3 cellular contexts compared by ENCODE assay signal in the genomic region with DNA sequence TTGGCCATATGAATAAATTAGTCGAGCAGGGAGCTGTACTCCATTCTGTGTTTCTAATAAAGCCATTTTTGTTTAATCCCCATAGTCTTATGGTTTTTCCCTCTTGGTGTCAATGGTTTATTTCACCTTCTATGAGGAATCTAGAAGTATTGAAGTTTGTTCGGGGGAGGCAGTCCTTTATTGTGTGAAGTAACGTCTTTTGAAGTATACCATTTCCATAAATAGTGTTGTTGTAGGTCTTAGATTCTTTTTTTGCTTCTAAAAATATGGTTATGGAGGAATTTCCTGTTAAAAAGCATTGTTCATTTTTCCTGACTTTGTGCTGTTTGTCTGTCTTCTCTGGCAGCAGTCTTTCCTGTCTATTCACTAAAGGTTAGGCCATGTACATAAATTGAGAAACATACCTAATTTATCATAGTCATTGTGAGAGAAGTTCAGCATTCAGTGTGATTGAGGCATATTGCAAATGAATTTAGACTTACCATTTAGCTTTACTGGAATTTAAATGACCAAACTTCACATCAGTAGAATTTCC.
A peak's percentile ranks its signal among the peaks of the same experiment; 100 is the strongest.
TF ChIP-seq lines count a peak whose summit lies in the region.

No MANE protein-coding gene starts in this region.

TF ChIP-seq in liver, 16 proteins besides CTCF, POLR2A, EP300 and RAD21:
- TF ChIP-seq FOXA1 (IDR thresholded peaks at IDR 0.05) (no peak), NR2F2 (IDR thresholded peaks at IDR 0.05) (peak; percentile 15), TAF1 (conservative IDR thresholded peaks at IDR 0.05) (no peak), GABPA (IDR thresholded peaks at IDR 0.05 in 1 of 2, conservative IDR thresholded peaks at IDR 0.05 in 1 of 2) (no peak), HNF4A (conservative IDR thresholded peaks at IDR 0.05) (no peak), JUND (IDR thresholded peaks at IDR 0.05) (no peak)
- TF ChIP-seq, protein P1, sequence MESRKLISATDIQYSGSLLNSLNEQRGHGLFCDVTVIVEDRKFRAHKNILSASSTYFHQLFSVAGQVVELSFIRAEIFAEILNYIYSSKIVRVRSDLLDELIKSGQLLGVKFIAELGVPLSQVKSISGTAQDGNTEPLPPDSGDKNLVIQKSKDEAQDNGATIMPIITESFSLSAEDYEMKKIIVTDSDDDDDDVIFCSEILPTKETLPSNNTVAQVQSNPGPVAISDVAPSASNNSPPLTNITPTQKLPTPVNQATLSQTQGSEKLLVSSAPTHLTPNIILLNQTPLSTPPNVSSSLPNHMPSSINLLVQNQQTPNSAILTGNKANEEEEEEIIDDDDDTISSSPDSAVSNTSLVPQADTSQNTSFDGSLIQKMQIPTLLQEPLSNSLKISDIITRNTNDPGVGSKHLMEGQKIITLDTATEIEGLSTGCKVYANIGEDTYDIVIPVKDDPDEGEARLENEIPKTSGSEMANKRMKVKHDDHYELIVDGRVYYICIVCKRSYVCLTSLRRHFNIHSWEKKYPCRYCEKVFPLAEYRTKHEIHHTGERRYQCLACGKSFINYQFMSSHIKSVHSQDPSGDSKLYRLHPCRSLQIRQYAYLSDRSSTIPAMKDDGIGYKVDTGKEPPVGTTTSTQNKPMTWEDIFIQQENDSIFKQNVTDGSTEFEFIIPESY (IDR thresholded peaks at IDR 0.05), result no peak

TF ChIP-seq in HepG2, 621 proteins besides CTCF, POLR2A, EP300 and RAD21:
- TF ChIP-seq GZF1 (CRISPR knock-in tag; IDR thresholded peaks at IDR 0.05), result no peak
- TF ChIP-seq ZMYM3 (CRISPR knock-in tag; IDR thresholded peaks at IDR 0.05), result no peak
- no peak for TF ChIP-seq ZNF607 (CRISPR knock-in tag; IDR thresholded peaks at IDR 0.05; ENCODE audit: borderline replicate concordance)
- no peak for TF ChIP-seq LCORL (IDR thresholded peaks at IDR 0.05)
- no peak for TF ChIP-seq LCORL (CRISPR knock-in tag; IDR thresholded peaks at IDR 0.05)
- TF ChIP-seq MIXL1 (CRISPR knock-in tag; IDR thresholded peaks at IDR 0.05), result no peak
- TF ChIP-seq ZFY (CRISPR knock-in tag; IDR thresholded peaks at IDR 0.05), result no peak
- TF ChIP-seq RBFOX2 (IDR thresholded peaks at IDR 0.05; ENCODE audit: low read depth, low read length), result no peak
- TF ChIP-seq MEIS2 (CRISPR knock-in tag; IDR thresholded peaks at IDR 0.05), result no peak
- TF ChIP-seq ZNF672 (CRISPR knock-in tag; IDR thresholded peaks at IDR 0.05), result no peak
- no peak for TF ChIP-seq MYC (CRISPR knock-in tag; IDR thresholded peaks at IDR 0.05; ENCODE audit: borderline replicate concordance)

TF ChIP-seq in GM12891, 5 proteins besides CTCF, POLR2A, EP300 and RAD21:
- no peak for TF ChIP-seq SPI1 (IDR thresholded peaks at IDR 0.05; ENCODE audit: low read depth, low read length)
- no peak for TF ChIP-seq TAF1 (IDR thresholded peaks at IDR 0.05; ENCODE audit: low read depth, low read length)
- TF ChIP-seq PAX5 (IDR thresholded peaks at IDR 0.05; ENCODE audit: insufficient read depth, low read length, severe bottlenecking), result no peak
- no peak for TF ChIP-seq POLR2AphosphoS5 (IDR thresholded peaks at IDR 0.05; ENCODE audit: low read depth, low read length)
- no peak for TF ChIP-seq POU2F2 (IDR thresholded peaks at IDR 0.05; ENCODE audit: low read depth, low read length)
TF ChIP-seq in GM12891: peak in this region for 0.
